In the genomic region with DNA sequence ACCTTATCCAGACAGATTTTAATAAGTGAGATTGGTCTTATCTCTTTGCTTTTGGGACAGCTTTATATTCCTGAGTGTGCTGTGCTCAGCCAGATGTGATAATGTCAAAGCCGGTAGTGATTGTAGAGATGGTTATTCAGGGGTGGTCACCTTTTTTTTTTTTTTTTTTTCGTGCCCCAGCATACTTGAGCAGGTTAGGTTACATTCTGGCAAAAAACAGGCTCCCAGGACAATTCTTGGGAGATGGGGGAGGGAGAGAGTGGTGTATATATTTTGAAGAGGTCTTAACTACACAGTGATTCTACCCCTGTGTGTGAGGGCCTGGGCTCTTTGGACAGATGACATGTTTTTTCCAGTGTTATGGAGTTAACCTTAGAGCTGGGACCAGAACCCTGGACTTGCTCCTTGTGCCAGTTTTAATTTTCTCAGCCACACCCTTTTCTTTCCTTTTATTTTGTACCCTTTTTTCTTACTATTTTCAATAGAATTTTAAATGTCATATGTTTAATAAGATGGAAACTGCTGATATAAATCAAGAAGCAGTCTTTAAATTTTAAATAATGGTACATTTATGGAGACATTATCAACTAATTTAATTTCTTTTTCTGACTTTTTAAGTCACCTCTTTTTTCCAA, we compare ENCODE assay signal across 14 cellular contexts.
DNase-seq lines count a peak whose midpoint lies in the region; ATAC-seq and TF ChIP-seq lines count a peak whose summit lies in the region.
"Had no signal": no experiment of that assay in that cellular context is flagged by ENCODE, and none has a peak within 500 bp of the region (broad histone marks: within the 10 kb centered on the region; RNA-seq: fewer than 3 reads in every experiment).

No MANE protein-coding gene starts in this region.

- H3K4me1 Mint-ChIP-seq in T-helper 17 cell (peaks cover 66% of the 10 kb centered on the region), type B pancreatic cell (ENCODE audit: unreplicated experiment) (peaks cover 64% of the 10 kb centered on the region)

- H2BK120ac ChIP-seq in mesenchymal stem cell (ENCODE audit: low read depth, low read length), result no peak overlapping the region

- peaks cover 5% of the 10 kb centered on the region for H3K79me1 ChIP-seq in mesenchymal stem cell (replicated peaks; ENCODE audit: low read length, poor library complexity, severe bottlenecking)

- H3K27ac ChIP-seq in heart left ventricle (peak overlapping the region in 10 of 12 donors; percentile 3 to 61 (median 44)), mesenchymal stem cell (ENCODE audit: low read length, poor library complexity, severe bottlenecking) (no peak overlapping the region)
- H3K27ac ChIP-seq: hepatocyte, KMS-11, VCaP had no signal

- H4K91ac ChIP-seq in mesenchymal stem cell (ENCODE audit: low read length), result no peak overlapping the region

- H3K14ac ChIP-seq in mesenchymal stem cell (ENCODE audit: low read length in 2 of 2), result no peak overlapping the region

- H3K4me1 ChIP-seq in heart left ventricle (peaks cover 13 to 97% (median 88%) of the 10 kb centered on the region in 12 donors), mesenchymal stem cell (ENCODE audit: control insufficient read depth, insufficient read depth, low read depth, low read length) (peaks cover 23% of the 10 kb centered on the region)

- peak overlapping the region; percentile 22 for H3K9ac ChIP-seq in mesenchymal stem cell (ENCODE audit: low read length)
- H3K9ac ChIP-seq: KMS-11 had no signal

- H3K18ac ChIP-seq in mesenchymal stem cell (ENCODE audit: low read depth in 1 of 2, low read length in 2 of 2), result no peak overlapping the region

- H3K27me3 ChIP-seq in heart left ventricle (no peaks in the 10 kb centered on the region), mesenchymal stem cell (ENCODE audit: control insufficient read depth in 1 of 2, insufficient read depth in 1 of 2, low read length in 2 of 2) (no peaks in the 10 kb centered on the region)
- H3K27me3 ChIP-seq: hepatocyte had no signal

- H3K4me3 Mint-ChIP-seq in T-helper 17 cell (peak overlapping the region; percentile 39), type B pancreatic cell (no peak overlapping the region)
- H3K4me3 Mint-ChIP-seq: activated T-cell treated with anti-CD3 and anti-CD28 coated beads, Interleukin-2, amount 50 U/mL, for 4 hours had no signal

- no peak overlapping the region for H3K4ac ChIP-seq in mesenchymal stem cell (ENCODE audit: low read depth in 1 of 2, low read length in 2 of 2)

- DNase-seq in heart left ventricle, result no peak
- DNase-seq in Right ventricle myocardium inferior (ENCODE audit: missing footprints), result no peak
- no peak for DNase-seq in T-helper 17 cell
- DNase-seq in mesenchymal stem cell, result no peak
- DNase-seq in type B pancreatic cell (ENCODE audit: extremely low spot score, unreplicated experiment), result no peak
- DNase-seq in NOMO-1 treated with DMSO at 0.1 percent for 48 hours (lab: John Stamatoyannopoulos, UW; ENCODE audit: unreplicated experiment), result no peak
- DNase-seq: activated T-cell treated with anti-CD3 and anti-CD28 coated beads, Interleukin-2, amount 50 U/mL, for 4 hours; NCI-H1694; NCI-H774 had no signal

- H3K36me3 Mint-ChIP-seq in T-helper 17 cell (ENCODE audit: low read depth) (peaks cover 6% of the 10 kb centered on the region), type B pancreatic cell (peaks cover 15% of the 10 kb centered on the region)

- no peak overlapping the region for H3K23ac ChIP-seq in mesenchymal stem cell (ENCODE audit: low read length in 2 of 2)

- no peaks in the 10 kb centered on the region for H3K9me3 Mint-ChIP-seq in type B pancreatic cell
- H3K9me3 Mint-ChIP-seq: activated T-cell treated with anti-CD3 and anti-CD28 coated beads, Interleukin-2, amount 50 U/mL, for 4 hours had no signal

- H3K9me3 ChIP-seq in heart left ventricle, result peaks cover 0 to 4% (median 0%) of the 10 kb centered on the region in 12 donors
- H3K9me3 ChIP-seq in T-helper 17 cell (ENCODE audit: control insufficient read depth, low read length, poor library complexity, severe bottlenecking), result no peaks in the 10 kb centered on the region
- H3K9me3 ChIP-seq in mesenchymal stem cell (ENCODE audit: control insufficient read depth, low read length), result no peaks in the 10 kb centered on the region

- H4K8ac ChIP-seq in mesenchymal stem cell (ENCODE audit: low read length), result no peak overlapping the region

- H3K4me2 ChIP-seq in mesenchymal stem cell (ENCODE audit: low read length, poor library complexity, severe bottlenecking), result no peak overlapping the region
- H3K4me2 ChIP-seq: hepatocyte, KMS-11 had no signal

- H3K4me3 ChIP-seq in heart left ventricle (no peak overlapping the region), mesenchymal stem cell (ENCODE audit: insufficient read depth in 1 of 2, low read depth in 1 of 2, low read length in 2 of 2) (no peak overlapping the region)
- H3K4me3 ChIP-seq: hepatocyte had no signal

- TF ChIP-seq POLR2A in heart left ventricle (IDR thresholded peaks at IDR 0.05), result no peak

- H3K27me3 Mint-ChIP-seq in T-helper 17 cell (no peaks in the 10 kb centered on the region), type B pancreatic cell (no peaks in the 10 kb centered on the region)

- no peak overlapping the region for H2BK12ac ChIP-seq in mesenchymal stem cell (ENCODE audit: low read length in 2 of 2)

- 17 to 44% (median 33%) methylated on average over 2 of the region's 2 CpGs for WGBS in heart left ventricle, 4 donors
- 57% methylated on average over 2 of the region's 2 CpGs for WGBS in mesenchymal stem cell

- intact Hi-C loops in heart left ventricle (cut with DNase I) (loop anchor here in 4 of 10 donors (5.0 to 10.0 kb wide), 2 partner anchors 107 to 190 kb away; a partner anchor contains a TSS), Right ventricle myocardium inferior (cut with DNase I) (no loop called here)

- H2BK15ac ChIP-seq in mesenchymal stem cell (ENCODE audit: low read depth, poor library complexity, severe bottlenecking), result no peak overlapping the region

- no peak for TF ChIP-seq CTCF in heart left ventricle (IDR thresholded peaks at IDR 0.05)
- TF ChIP-seq CTCF in type B pancreatic cell (conservative IDR thresholded peaks at IDR 0.05), result no peak

- H2AK5ac ChIP-seq in mesenchymal stem cell (ENCODE audit: low read length, severe bottlenecking), result no peak overlapping the region

- H3K36me3 ChIP-seq in heart left ventricle, result peaks cover 0 to 3% (median 0%) of the 10 kb centered on the region in 9 donors
- H3K36me3 ChIP-seq in mesenchymal stem cell (ENCODE audit: control insufficient read depth in 1 of 2, insufficient read depth in 2 of 2, low read depth in 1 of 2, low read length in 2 of 2), result peaks cover 5 to 8% of the 10 kb centered on the region in 2 experiments

- no peak overlapping the region for H2BK5ac ChIP-seq in mesenchymal stem cell (ENCODE audit: low read depth, low read length, poor library complexity, severe bottlenecking)

- ATAC-seq in heart left ventricle, result no peak
- no peak for ATAC-seq in Right ventricle myocardium inferior
- ATAC-seq in T-helper 17 cell, result no peak
- ATAC-seq in GM19351 (IDR thresholded peaks at IDR 0.05; ENCODE audit: unreplicated experiment), result no peak
- ATAC-seq in GM18867 (IDR thresholded peaks at IDR 0.05; ENCODE audit: unreplicated experiment), result no peak
- ATAC-seq: activated T-cell treated with anti-CD3 and anti-CD28 coated beads, Interleukin-2, amount 50 U/mL, for 4 hours had no signal

- H2AFZ ChIP-seq in mesenchymal stem cell (ENCODE audit: low read depth, low read length), result no peak overlapping the region
- H2AFZ ChIP-seq: hepatocyte had no signal

- peak overlapping the region; percentile 75 for H3K27ac Mint-ChIP-seq in T-helper 17 cell
- H3K27ac Mint-ChIP-seq in type B pancreatic cell, result peak overlapping the region; percentile 67
